1 cellular context compared by ENCODE assay signal in the genomic region with DNA sequence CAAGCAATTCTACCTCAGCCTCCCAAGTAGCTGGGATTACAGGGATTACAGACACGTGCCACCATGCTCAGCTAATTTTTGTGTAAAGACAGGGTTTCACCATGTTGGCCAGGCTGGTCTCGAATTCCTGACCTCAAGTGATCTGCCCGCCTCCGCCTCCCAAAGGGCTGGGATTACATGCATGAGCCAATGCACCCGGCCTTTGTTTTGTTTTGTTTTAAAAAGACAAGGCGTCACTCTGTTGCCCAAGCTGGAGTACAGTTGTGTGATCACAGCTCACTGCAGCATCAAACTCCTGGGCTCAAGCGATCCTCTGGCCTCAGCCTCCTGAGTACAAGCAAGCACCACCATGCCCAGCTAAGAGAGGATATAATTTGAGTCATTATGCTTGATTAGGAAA.
TF ChIP-seq lines count a peak whose summit lies in the region.

No MANE protein-coding gene starts in this region.

TF ChIP-seq in K562, 482 proteins besides CTCF, POLR2A, EP300 and RAD21:
- TF ChIP-seq NR0B1 (IDR thresholded peaks at IDR 0.05; ENCODE audit: partially characterized antibody) (no peak), EGR1 (conservative IDR thresholded peaks at IDR 0.05) (no peak), SREBF2 (CRISPR knock-in tag; IDR thresholded peaks at IDR 0.05) (no peak), ZEB2 (IDR thresholded peaks at IDR 0.05) (no peak), ZNF398 (CRISPR knock-in tag; IDR thresholded peaks at IDR 0.05) (no peak), FOXP4 (CRISPR knock-in tag; IDR thresholded peaks at IDR 0.05; ENCODE audit: borderline replicate concordance) (no peak)
